In genomic region chr7:12623885-12624498, GRCh38 we compare ENCODE assay signal across 8 cellular contexts. TPM values are rescaled to one million over a fixed set of nuclear protein-coding genes. Genes with fewer than 3 reads are reported as not detected.
A peak's percentile ranks its signal among the peaks of the same experiment; 100 is the strongest.
DNase-seq lines count a peak whose midpoint lies in the region; ATAC-seq, FAIRE-seq and TF ChIP-seq lines count a peak whose summit lies in the region.

No MANE protein-coding gene starts in this region.

- DNase-seq in NCI-H446 (lab: John Stamatoyannopoulos, UW) (peak; percentile 24 to 43), NCI-H446 treated with DMSO at 0.1 percent for 48 hours (lab: John Stamatoyannopoulos, UW) (no peak), RPMI7951 (ENCODE audit: low read depth) (peak; percentile 27), urothelium cell line (ENCODE audit: low spot score) (peak; percentile 16), G401 (ENCODE audit: low spot score) (no peak), cerebellar cortex (ENCODE audit: low spot score) (no peak)

- 9% methylated on average over 1 of the region's 1 CpG for WGBS in gastroesophageal sphincter (ENCODE audit: low coverage in 1 of 2), 2 donors

- H3K9me3 ChIP-seq in gastroesophageal sphincter: no peaks in the 10 kb centered on the region

- ATAC-seq in HG03378 (IDR thresholded peaks at IDR 0.05; ENCODE audit: unreplicated experiment): peak; percentile 53
- no peak for ATAC-seq in gastroesophageal sphincter

- H3K4me1 ChIP-seq in gastroesophageal sphincter: no peaks in the 10 kb centered on the region

- no peaks in the 10 kb centered on the region for H3K36me3 ChIP-seq in gastroesophageal sphincter

- no peak for TF ChIP-seq EP300 in gastroesophageal sphincter (IDR thresholded peaks at IDR 0.05)

- no peak for FAIRE-seq in urothelium cell line (lab: Jason Lieb, UNC)

- TF ChIP-seq POLR2A in gastroesophageal sphincter (IDR thresholded peaks at IDR 0.05): no peak

- in situ Hi-C loops in G401 (cut with HindIII; ENCODE audit: low sequenced_read_pairs): no loop called here

- no peak overlapping the region for H3K27ac ChIP-seq in gastroesophageal sphincter

- no peaks in the 10 kb centered on the region for H3K27me3 ChIP-seq in gastroesophageal sphincter

- H3K4me3 ChIP-seq in gastroesophageal sphincter: no peak overlapping the region

- TF ChIP-seq CTCF in gastroesophageal sphincter (IDR thresholded peaks at IDR 0.05): peak; percentile 58 to 69 (median 64)

RNA-seq across cellular contexts. Expression of gene SCIN, which starts 53.5 kb away (rescaled TPM):
- not detected in 2 replicates for total RNA-seq in RPMI7951 (2014; rRNA removed; shearing (Covaris generic))
- total RNA-seq in gastroesophageal sphincter: 1 to 10 TPM in 3 of 4 donors, under 1 TPM in 1; 0.62 to 5.8 (median 2.3) TPM
- total RNA-seq in G401 (2014; rRNA removed; shearing (Covaris generic)): not detected in 2 replicates

Comparison
In these comparisons a context has a peak if more than half of its experiments do, and no peak if none do; other contexts are left out.
1. DNase-seq: peak in NCI-H446 (2 of 2), RPMI7951 (single experiment) and urothelium cell line (single experiment); none in NCI-H446 treated with DMSO at 0.1 percent for 48 hours (single experiment), G401 (single experiment) and cerebellar cortex (single experiment).